In the genomic region with DNA sequence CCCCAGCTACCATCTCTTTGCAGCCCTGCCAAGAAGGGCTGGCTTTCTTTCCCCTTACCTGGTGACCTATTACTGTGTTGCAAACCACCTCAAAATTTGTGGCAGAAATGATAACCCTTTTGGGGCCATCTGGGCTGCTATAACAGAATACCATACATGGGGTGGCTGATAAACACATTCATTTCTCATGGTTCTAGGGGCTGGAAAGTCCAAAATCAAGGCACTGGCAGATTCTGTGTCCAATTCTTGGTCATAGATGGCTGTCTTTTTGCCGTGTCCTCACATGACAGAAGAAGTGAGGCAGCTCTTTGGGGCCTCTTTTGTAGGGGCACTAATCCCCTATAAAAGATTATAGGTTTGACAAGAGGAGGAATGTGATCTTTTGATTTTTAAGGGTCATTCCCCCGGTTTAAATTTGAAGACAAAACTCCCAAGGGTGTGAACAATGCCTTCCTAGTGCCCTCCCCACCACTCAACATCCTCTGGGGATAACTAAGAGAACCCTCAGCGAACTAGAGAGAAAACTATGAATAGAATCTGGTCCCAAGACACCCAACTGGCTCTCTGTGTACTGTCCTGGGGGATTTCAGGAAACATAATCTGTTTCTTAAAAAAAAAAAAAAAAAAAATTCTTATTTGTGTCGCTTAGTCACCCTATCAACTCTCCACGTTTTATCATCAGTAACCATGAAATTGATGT, we compare ENCODE assay signal across 32 cellular contexts. TPM values are rescaled to one million over a fixed set of nuclear protein-coding genes. Genes with fewer than 3 reads are reported as not detected.
"Had no signal": no experiment of that assay in that cellular context is flagged by ENCODE, and none has a peak within 500 bp of the region (broad histone marks: within the 10 kb centered on the region; RNA-seq: fewer than 3 reads in every experiment).

No MANE protein-coding gene starts in this region.

- H3K27ac Mint-ChIP-seq: activated CD8-positive, alpha-beta T cell treated with anti-CD3 and anti-CD28 coated beads, Interleukin-2, amount 10 ng/mL, durations not matched to agents 7 days and 5 days; activated naive CD4-positive, alpha-beta T cell treated with anti-CD3 and anti-CD28 coated beads, Interleukin-2, amount 50 U/mL, for 24 hours; activated T-helper 1 cell treated with anti-CD3 and anti-CD28 coated beads, Interleukin-12 subunit alpha, Interleukin-12 subunit beta, Interleukin-2, Interleukin-4 antibody, amounts not matched to agents 30 ng/mL and 10 ng/mL and 1 ng/mL, durations not matched to agents 14 hours and 24 hours and 36 hours; neural progenitor cell had no signal

- H3K27ac ChIP-seq: brain microvascular endothelial cell, hepatocyte, left ventricle myocardium inferior, neural progenitor cell, upper lobe of left lung, WERI-Rb-1 had no signal

- H3K27me3 ChIP-seq: brain microvascular endothelial cell, hepatocyte, neural progenitor cell, upper lobe of left lung had no signal

- DNase-seq: activated CD4-positive, alpha-beta T cell treated with anti-CD3 and anti-CD28 coated beads for 1 hour; activated CD4-positive, alpha-beta T cell treated with anti-CD3 and anti-CD28 coated beads, Interleukin-2, amount 50 U/mL, for 1 hour; activated CD8-positive, alpha-beta T cell treated with anti-CD3 and anti-CD28 coated beads, Interleukin-2, amount 10 ng/mL, durations not matched to agents 7 days and 5 days; activated gamma-delta T cell; aorta; brain microvascular endothelial cell; caudate nucleus; effector memory CD4-positive, alpha-beta T cell; glutamatergic neuron; immature natural killer cell; kidney glomerular epithelial cell; left ventricle myocardium inferior; naive thymus-derived CD4-positive, alpha-beta T cell; retina; stimulated activated CD4-positive, alpha-beta T cell treated with anti-CD3 and anti-CD28 coated beads, Interleukin-12 subunit alpha, Interleukin-12 subunit beta, amount 100 ng/mL, for 4 hours; stimulated activated CD4-positive, alpha-beta T cell treated with anti-CD3 and anti-CD28 coated beads, Interleukin-4, amount 100 ng/mL, for 4 hours; stimulated activated naive CD8-positive, alpha-beta T cell treated with anti-CD3 and anti-CD28 coated beads, Interleukin-15, Interleukin-2, amounts not matched to agents 100 U/mL and 50 U/mL, for 24 hours; upper lobe of left lung; WERI-Rb-1 had no signal

- H3K36me3 Mint-ChIP-seq: activated naive CD4-positive, alpha-beta T cell treated with anti-CD3 and anti-CD28 coated beads, Interleukin-2, amount 50 U/mL, for 24 hours; naive thymus-derived CD4-positive, alpha-beta T cell; neural progenitor cell had no signal

- H3K9me3 ChIP-seq: left ventricle myocardium inferior, upper lobe of left lung had no signal

- H3K9ac ChIP-seq: neural progenitor cell had no signal

- H2AFZ ChIP-seq: hepatocyte, neural progenitor cell had no signal

- H3K4me2 ChIP-seq: hepatocyte, neural progenitor cell had no signal

- H3K36me3 ChIP-seq: brain microvascular endothelial cell, left ventricle myocardium inferior, neural progenitor cell had no signal

- H3K27me3 Mint-ChIP-seq: activated naive CD4-positive, alpha-beta T cell treated with anti-CD3 and anti-CD28 coated beads, Interleukin-2, amount 50 U/mL, for 24 hours; progenitor cell of endocrine pancreas had no signal

- FAIRE-seq: colon, frontal cortex, TTC549 had no signal

- H3K4me3 ChIP-seq: hepatocyte, left ventricle myocardium inferior, neural progenitor cell, upper lobe of left lung had no signal

- H3K9me3 Mint-ChIP-seq: activated naive CD4-positive, alpha-beta T cell treated with anti-CD3 and anti-CD28 coated beads, Interleukin-2, amount 50 U/mL, for 24 hours; activated T-helper 1 cell treated with anti-CD3 and anti-CD28 coated beads, Interleukin-12 subunit alpha, Interleukin-12 subunit beta, Interleukin-2, Interleukin-4 antibody, amounts not matched to agents 30 ng/mL and 10 ng/mL and 1 ng/mL, durations not matched to agents 14 hours and 24 hours and 36 hours; immature natural killer cell; naive thymus-derived CD4-positive, alpha-beta T cell; neural progenitor cell had no signal

RNA-seq across cellular contexts. Expression of a gene that starts 29.5 kb away (rescaled TPM):
- total RNA-seq: activated CD8-positive, alpha-beta T cell treated with anti-CD3 and anti-CD28 coated beads, Interleukin-2, amount 10 ng/mL, durations not matched to agents 7 days and 5 days; activated T-helper 1 cell treated with anti-CD3 and anti-CD28 coated beads, Interleukin-12 subunit alpha, Interleukin-12 subunit beta, Interleukin-2, Interleukin-4 antibody, amounts not matched to agents 30 ng/mL and 10 ng/mL and 1 ng/mL, durations not matched to agents 14 hours and 24 hours and 36 hours; aorta; dermis microvascular lymphatic vessel endothelial cell; esophagus mucosa; frontal cortex; hepatocyte; left ventricle myocardium inferior; lung microvascular endothelial cell; naive thymus-derived CD4-positive, alpha-beta T cell; osteoblast; subcutaneous adipose tissue; upper lobe of left lung had no signal
- polyA plus RNA-seq: aorta; hepatocyte; immature natural killer cell; naive thymus-derived CD4-positive, alpha-beta T cell had no signal
